ENCODE assay signal across 8 cellular contexts in genomic region chr2:70871398-70872211, GRCh38.
A peak's percentile ranks its signal among the peaks of the same experiment; 100 is the strongest.
DNase-seq lines count a peak whose midpoint lies in the region; ATAC-seq and TF ChIP-seq lines count a peak whose summit lies in the region.

No MANE protein-coding gene starts in this region.

- peak; percentile 90 for TF ChIP-seq CTCF in GM06990 (IDR thresholded peaks at IDR 0.05; ENCODE audit: insufficient read depth, low read length, poor library complexity, severe bottlenecking)
- TF ChIP-seq CTCF in WI38 (IDR thresholded peaks at IDR 0.05; ENCODE audit: low read depth, low read length): peak; percentile 58

- H3K27me3 ChIP-seq in GM06990 (replicated peaks; ENCODE audit: control insufficient read depth, insufficient read depth, low read length): peaks cover 3% of the 10 kb centered on the region

- ATAC-seq in HG03103 (IDR thresholded peaks at IDR 0.05; ENCODE audit: low read depth, unreplicated experiment) (peak; percentile 72), GM18873 (IDR thresholded peaks at IDR 0.05; ENCODE audit: low FRiP score, unreplicated experiment) (no peak)

- H3K4me3 ChIP-seq in GM06990 (replicated peaks; ENCODE audit: low read depth, low read length) (no peak overlapping the region), WI38 (ENCODE audit: low read depth, low read length) (no peak overlapping the region)

- H3K36me3 ChIP-seq in GM06990 (ENCODE audit: control insufficient read depth, insufficient read depth, low read length): no peaks in the 10 kb centered on the region

- DNase-seq in GM06990 (ENCODE audit: extremely low read depth, insufficient read length): peak; percentile 58
- peak; percentile 84 for DNase-seq in NCI-H345 (lab: John Stamatoyannopoulos, UW)
- peak; percentile 37 for DNase-seq in brain pericyte (ENCODE audit: low read depth, low spot score)
- peak; percentile 72 for DNase-seq in inferior parietal cortex (ENCODE audit: extremely low spot score)
- peak; percentile 46 to 74 for DNase-seq in stimulated activated CD4-positive, alpha-beta T cell treated with anti-CD3 and anti-CD28 coated beads, Interleukin-15, amount 100 ng/mL, for 1 hour (ENCODE audit: low read depth in 1 of 2, low spot score in 1 of 2)
